Comparison of ENCODE assay signal across 31 cellular contexts in the genomic region with DNA sequence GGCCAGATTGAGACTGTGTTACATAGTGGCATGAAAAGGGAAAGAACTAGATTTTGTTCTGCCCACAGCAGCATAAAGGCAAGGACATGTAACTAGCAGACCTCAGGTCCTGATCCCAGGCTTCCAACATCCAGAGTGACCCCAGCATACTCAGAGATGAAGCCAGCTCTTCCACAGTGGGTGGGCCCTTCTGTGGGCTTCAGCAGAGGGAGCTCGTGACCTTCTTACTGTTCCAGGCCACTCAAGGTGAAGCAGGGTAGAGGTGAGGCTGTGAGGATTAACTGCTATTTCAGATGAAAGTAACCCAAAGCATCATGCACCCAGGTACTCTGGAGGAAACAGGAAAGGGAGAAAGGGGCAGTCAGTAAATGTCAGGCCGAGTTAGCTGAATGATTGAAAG.
"Had no signal": no experiment of that assay in that cellular context is flagged by ENCODE, and none has a peak within 500 bp of the region (broad histone marks: within the 10 kb centered on the region; RNA-seq: fewer than 3 reads in every experiment).

No MANE protein-coding gene starts in this region.

- H3K36me3 ChIP-seq: cardiac muscle cell, colonic mucosa, SJCRH30 had no signal

- H3K27ac ChIP-seq: ascending aorta, cardiac muscle cell, colonic mucosa, PC-9, SJCRH30, SK-N-MC had no signal

- H2AFZ ChIP-seq: PC-9 had no signal

- FAIRE-seq: RCC 7860, TTC549 had no signal

- DNase-seq: activated CD4-positive, alpha-beta memory T cell treated with anti-CD3 and anti-CD28 coated beads, Interleukin-2, amount 10 ng/mL, durations not matched to agents 7 days and 5 days; activated CD4-positive, alpha-beta T cell treated with anti-CD3 and anti-CD28 coated beads for 4 hours; activated CD4-positive, alpha-beta T cell treated with anti-CD3 and anti-CD28 coated beads, Interleukin-2, amount 50 U/mL, for 1 hour; activated CD4-positive, CD25-positive, alpha-beta regulatory T cell treated with anti-CD3 and anti-CD28 coated beads, Interleukin-2, amount 50 U/mL, for 72 hours; activated effector memory CD4-positive, alpha-beta T cell treated with anti-CD3 and anti-CD28 coated beads, Interleukin-2, amount 50 U/mL, for 16 hours; activated naive CD4-positive, alpha-beta T cell; activated naive CD4-positive, alpha-beta T cell treated with anti-CD3 and anti-CD28 coated beads, Interleukin-2, amount 50 U/mL, for 16 hours; activated naive CD8-positive, alpha-beta T cell treated with anti-CD3 and anti-CD28 coated beads for 36 hours; activated T-cell treated with anti-CD3 and anti-CD28 coated beads, Interleukin-2, amount 50 U/mL, for 1 hour; activated T-cell treated with anti-CD3 and anti-CD28 coated beads, Interleukin-2, amount 50 U/mL, for 72 hours; amniotic stem cell; colonic mucosa; MM.1S; MV-4-11; NCI-H1092; NCI-H1436 treated with DMSO at 0.1 percent for 48 hours; NCI-H1694 treated with DMSO at 0.1 percent for 48 hours; NCI-H2029; NCI-H345; NCI-H524 treated with DMSO at 0.1 percent for 48 hours; NCI-H748 treated with DMSO at 0.1 percent for 48 hours; PC-9; SHP77; SJCRH30 had no signal

- H3K9me3 ChIP-seq: ascending aorta, colonic mucosa, SJCRH30 had no signal

- H3K4me1 ChIP-seq: ascending aorta, colonic mucosa, SJCRH30 had no signal

- ATAC-seq: activated T-cell treated with anti-CD3 and anti-CD28 coated beads, Interleukin-2, amount 50 U/mL, for 72 hours; activated T-helper 17 cell treated with anti-CD3 and anti-CD28 coated beads, Interleukin-2, amount 50 U/mL, for 72 hours; WTC11 had no signal

- H3K4me3 ChIP-seq: ascending aorta, cardiac muscle cell, colonic mucosa, PC-9, SJCRH30, SK-N-MC had no signal

- H3K4me2 ChIP-seq: PC-9 had no signal

- H3K27me3 ChIP-seq: ascending aorta, cardiac muscle cell, colonic mucosa, SJCRH30 had no signal
